Comparison of ENCODE assay signal across 8 cellular contexts in the genomic region with DNA sequence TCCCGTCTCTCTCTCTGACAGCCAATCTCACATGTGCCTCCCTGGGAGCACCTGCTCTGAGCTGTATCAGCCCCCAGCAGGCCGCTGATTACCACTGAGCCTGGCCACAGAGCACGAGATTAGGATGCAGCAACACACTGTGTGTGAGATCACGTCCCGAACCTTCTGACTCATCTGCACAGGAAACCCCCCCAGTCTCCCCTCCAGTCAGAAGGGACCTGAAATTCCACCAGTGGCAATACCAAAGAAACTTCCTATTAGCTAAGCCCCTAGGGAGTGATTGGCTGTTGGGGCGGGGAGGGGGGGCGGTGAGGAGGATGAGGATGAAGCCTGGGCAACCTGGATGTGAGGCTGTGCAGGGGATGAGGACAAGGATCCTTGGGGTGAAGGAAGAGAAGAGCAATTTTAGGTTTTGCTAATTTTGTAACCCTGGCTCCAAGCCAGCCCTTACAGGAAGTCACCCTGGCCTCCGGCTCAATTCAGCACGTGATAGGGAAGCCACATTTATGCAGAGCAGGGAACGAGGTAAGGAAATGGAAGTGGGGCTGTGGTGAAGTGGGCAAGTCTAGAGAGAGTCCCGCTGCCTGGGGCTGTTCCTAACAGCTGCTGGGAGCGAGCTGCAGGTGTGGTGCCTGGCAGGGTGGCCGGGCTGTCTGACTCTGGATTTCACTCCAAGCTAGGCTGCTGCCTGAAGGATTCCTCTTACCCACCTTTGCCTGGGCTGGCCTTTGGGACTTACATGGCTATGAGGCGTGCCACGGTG. TPM values are rescaled to one million over a fixed set of nuclear protein-coding genes. Genes with fewer than 3 reads are reported as not detected.
DNase-seq lines count a peak whose midpoint lies in the region; ATAC-seq lines count a peak whose summit lies in the region.

No MANE protein-coding gene starts in this region.

- DNase-seq in DMS153 (lab: John Stamatoyannopoulos, UW) (peak; percentile 43), HK-2 (ENCODE audit: unreplicated experiment) (peak; percentile 86), T1000 (lab: John Stamatoyannopoulos, UW) (peak; percentile 77), astrocyte of the hippocampus (ENCODE audit: low read depth, low spot score) (peak; percentile 76), kidney tubule cell (ENCODE audit: low spot score) (peak; percentile 97), HT-29 (ENCODE audit: low spot score) (no peak)
- DNase-seq in stimulated activated CD4-positive, alpha-beta T cell treated with anti-CD3 and anti-CD28 coated beads, Interleukin-4, amount 100 ng/mL, for 1 hour = peak; percentile 83

- peak; percentile 91 for ATAC-seq in GM19467 (IDR thresholded peaks at IDR 0.05; ENCODE audit: unreplicated experiment)

RNA-seq across cellular contexts. Expression of gene SLC43A3, which starts 1.9 kb away (rescaled TPM):
- not detected in 2 replicates for total RNA-seq in HT-29 (2014; rRNA removed; shearing (Covaris generic))

RNA-seq across cellular contexts. Expression of gene PRG2, which starts 34.5 kb away (rescaled TPM):
- not detected in 2 replicates for total RNA-seq in HT-29 (2014; rRNA removed; shearing (Covaris generic))

RNA-seq across cellular contexts. Expression of gene RTN4RL2, which starts 35.3 kb away (rescaled TPM):
- 0.79 and 1.1 TPM in 2 replicates for total RNA-seq in HT-29 (2014; rRNA removed; shearing (Covaris generic))

RNA-seq across cellular contexts. Expression of gene PRG3, which starts 44.0 kb away (rescaled TPM):
- total RNA-seq in HT-29 (2014; rRNA removed; shearing (Covaris generic)) = not detected in 2 replicates
